In the genomic region with DNA sequence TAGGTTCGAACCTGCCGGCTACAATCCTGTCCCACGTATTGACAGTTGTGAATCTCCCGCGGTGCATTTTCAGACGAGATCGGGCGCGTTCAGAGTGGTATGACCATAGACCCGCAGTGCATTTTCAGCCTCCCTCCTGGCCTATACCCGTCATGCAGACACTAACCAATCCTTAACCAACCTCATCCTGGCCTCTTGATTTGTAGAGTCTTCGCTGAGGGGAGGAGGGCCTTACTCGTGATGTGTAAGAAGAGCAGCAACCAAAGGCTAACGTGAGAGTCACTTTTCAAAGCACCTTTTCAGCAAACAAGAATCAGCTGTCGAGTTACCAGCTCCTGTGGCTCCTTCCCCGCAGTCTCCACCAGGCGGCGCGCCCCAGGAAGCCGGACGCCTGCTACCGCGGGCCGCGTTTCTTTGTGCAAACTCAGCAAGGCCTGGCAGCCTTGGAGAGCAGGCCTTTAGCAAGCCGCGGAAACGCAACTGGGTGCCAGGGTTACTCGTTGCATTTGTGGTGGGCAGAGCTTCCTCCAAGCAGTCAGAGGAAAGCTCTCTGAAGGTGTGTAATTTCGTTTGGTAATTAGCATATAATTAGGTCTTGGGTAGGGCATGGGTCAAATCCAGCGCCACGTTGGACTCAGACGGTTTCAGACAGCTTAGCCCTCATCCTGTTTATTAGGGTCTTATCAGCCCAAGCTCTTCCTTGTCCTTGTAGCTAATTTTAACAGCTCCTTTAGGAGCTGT, we compare ENCODE assay signal across 1 cellular context.
TF ChIP-seq lines count a peak whose summit lies in the region.

No MANE protein-coding gene starts in this region.

TF ChIP-seq in SK-N-SH treated with all-trans-retinoic acid at 6 μM for 48 hours, 23 proteins besides CTCF, POLR2A, EP300 and RAD21 (continued from another document):
- TF ChIP-seq, protein P1, sequence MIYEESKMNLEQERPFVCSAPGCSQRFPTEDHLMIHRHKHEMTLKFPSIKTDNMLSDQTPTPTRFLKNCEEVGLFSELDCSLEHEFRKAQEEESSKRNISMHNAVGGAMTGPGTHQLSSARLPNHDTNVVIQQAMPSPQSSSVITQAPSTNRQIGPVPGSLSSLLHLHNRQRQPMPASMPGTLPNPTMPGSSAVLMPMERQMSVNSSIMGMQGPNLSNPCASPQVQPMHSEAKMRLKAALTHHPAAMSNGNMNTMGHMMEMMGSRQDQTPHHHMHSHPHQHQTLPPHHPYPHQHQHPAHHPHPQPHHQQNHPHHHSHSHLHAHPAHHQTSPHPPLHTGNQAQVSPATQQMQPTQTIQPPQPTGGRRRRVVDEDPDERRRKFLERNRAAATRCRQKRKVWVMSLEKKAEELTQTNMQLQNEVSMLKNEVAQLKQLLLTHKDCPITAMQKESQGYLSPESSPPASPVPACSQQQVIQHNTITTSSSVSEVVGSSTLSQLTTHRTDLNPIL (CRISPR knock-in tag; IDR thresholded peaks at IDR 0.05; ENCODE audit: low read depth), result no peak
- TF ChIP-seq, protein P2, sequence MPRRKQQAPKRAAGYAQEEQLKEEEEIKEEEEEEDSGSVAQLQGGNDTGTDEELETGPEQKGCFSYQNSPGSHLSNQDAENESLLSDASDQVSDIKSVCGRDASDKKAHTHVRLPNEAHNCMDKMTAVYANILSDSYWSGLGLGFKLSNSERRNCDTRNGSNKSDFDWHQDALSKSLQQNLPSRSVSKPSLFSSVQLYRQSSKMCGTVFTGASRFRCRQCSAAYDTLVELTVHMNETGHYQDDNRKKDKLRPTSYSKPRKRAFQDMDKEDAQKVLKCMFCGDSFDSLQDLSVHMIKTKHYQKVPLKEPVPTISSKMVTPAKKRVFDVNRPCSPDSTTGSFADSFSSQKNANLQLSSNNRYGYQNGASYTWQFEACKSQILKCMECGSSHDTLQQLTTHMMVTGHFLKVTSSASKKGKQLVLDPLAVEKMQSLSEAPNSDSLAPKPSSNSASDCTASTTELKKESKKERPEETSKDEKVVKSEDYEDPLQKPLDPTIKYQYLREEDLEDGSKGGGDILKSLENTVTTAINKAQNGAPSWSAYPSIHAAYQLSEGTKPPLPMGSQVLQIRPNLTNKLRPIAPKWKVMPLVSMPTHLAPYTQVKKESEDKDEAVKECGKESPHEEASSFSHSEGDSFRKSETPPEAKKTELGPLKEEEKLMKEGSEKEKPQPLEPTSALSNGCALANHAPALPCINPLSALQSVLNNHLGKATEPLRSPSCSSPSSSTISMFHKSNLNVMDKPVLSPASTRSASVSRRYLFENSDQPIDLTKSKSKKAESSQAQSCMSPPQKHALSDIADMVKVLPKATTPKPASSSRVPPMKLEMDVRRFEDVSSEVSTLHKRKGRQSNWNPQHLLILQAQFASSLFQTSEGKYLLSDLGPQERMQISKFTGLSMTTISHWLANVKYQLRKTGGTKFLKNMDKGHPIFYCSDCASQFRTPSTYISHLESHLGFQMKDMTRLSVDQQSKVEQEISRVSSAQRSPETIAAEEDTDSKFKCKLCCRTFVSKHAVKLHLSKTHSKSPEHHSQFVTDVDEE (CRISPR knock-in tag; IDR thresholded peaks at IDR 0.05), result no peak
- TF ChIP-seq ZC3H10 (CRISPR knock-in tag; IDR thresholded peaks at IDR 0.05), result no peak
- no peak for TF ChIP-seq ARNTL (CRISPR knock-in tag; IDR thresholded peaks at IDR 0.05; ENCODE audit: borderline replicate concordance, low read depth)
- no peak for TF ChIP-seq OSR1 (CRISPR knock-in tag; IDR thresholded peaks at IDR 0.05)
- TF ChIP-seq, protein P3, sequence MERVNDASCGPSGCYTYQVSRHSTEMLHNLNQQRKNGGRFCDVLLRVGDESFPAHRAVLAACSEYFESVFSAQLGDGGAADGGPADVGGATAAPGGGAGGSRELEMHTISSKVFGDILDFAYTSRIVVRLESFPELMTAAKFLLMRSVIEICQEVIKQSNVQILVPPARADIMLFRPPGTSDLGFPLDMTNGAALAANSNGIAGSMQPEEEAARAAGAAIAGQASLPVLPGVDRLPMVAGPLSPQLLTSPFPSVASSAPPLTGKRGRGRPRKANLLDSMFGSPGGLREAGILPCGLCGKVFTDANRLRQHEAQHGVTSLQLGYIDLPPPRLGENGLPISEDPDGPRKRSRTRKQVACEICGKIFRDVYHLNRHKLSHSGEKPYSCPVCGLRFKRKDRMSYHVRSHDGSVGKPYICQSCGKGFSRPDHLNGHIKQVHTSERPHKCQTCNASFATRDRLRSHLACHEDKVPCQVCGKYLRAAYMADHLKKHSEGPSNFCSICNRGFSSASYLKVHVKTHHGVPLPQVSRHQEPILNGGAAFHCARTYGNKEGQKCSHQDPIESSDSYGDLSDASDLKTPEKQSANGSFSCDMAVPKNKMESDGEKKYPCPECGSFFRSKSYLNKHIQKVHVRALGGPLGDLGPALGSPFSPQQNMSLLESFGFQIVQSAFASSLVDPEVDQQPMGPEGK (CRISPR knock-in tag; IDR thresholded peaks at IDR 0.05; ENCODE audit: borderline replicate concordance), result no peak
- TF ChIP-seq ISL1 (CRISPR knock-in tag; IDR thresholded peaks at IDR 0.05), result no peak
- TF ChIP-seq, protein P4, sequence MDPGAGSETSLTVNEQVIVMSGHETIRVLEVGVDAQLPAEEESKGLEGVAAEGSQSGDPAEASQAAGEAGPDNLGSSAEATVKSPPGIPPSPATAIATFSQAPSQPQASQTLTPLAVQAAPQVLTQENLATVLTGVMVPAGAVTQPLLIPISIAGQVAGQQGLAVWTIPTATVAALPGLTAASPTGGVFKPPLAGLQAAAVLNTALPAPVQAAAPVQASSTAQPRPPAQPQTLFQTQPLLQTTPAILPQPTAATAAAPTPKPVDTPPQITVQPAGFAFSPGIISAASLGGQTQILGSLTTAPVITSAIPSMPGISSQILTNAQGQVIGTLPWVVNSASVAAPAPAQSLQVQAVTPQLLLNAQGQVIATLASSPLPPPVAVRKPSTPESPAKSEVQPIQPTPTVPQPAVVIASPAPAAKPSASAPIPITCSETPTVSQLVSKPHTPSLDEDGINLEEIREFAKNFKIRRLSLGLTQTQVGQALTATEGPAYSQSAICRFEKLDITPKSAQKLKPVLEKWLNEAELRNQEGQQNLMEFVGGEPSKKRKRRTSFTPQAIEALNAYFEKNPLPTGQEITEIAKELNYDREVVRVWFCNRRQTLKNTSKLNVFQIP (CRISPR knock-in tag; IDR thresholded peaks at IDR 0.05; ENCODE audit: borderline replicate concordance, low read depth), result no peak
TF ChIP-seq in SK-N-SH treated with all-trans-retinoic acid at 6 μM for 48 hours: peak in this region for 0.
